ENCODE assay signal across 1 cellular context in genomic region chr17:38620551-38621277, GRCh38.
TF ChIP-seq lines count a peak whose summit lies in the region.

No MANE protein-coding gene starts in this region.

TF ChIP-seq in HepG2, 621 proteins besides CTCF, POLR2A, EP300 and RAD21 (continued from another document and continues in another):
- no peak for TF ChIP-seq GRHL1 (CRISPR knock-in tag; conservative IDR thresholded peaks at IDR 0.05)
- no peak; the same call in 1 of the 2 replicates for TF ChIP-seq ZFY (CRISPR knock-in tag; IDR thresholded peaks at IDR 0.05)
- no peak for TF ChIP-seq PAF1 (CRISPR knock-in tag; IDR thresholded peaks at IDR 0.05)
- TF ChIP-seq ZNF605 (CRISPR knock-in tag; IDR thresholded peaks at IDR 0.05) = peak; percentile 14; the same call in 1 of the 2 replicates
- TF ChIP-seq ZNF484 (CRISPR knock-in tag; IDR thresholded peaks at IDR 0.05; ENCODE audit: borderline replicate concordance, low read depth) = no peak
- 0 out of 2 replicates have a peak, but pooled peaks have one; percentile 75 for TF ChIP-seq ZBED4 (CRISPR knock-in tag; IDR thresholded peaks at IDR 0.05; ENCODE audit: borderline replicate concordance)
- TF ChIP-seq NR2C2 (CRISPR knock-in tag; IDR thresholded peaks at IDR 0.05; ENCODE audit: borderline replicate concordance) = peak; percentile 57; the same call in 1 of the 2 replicates
- TF ChIP-seq ZNF124 (CRISPR knock-in tag; IDR thresholded peaks at IDR 0.05) = peak; percentile 98
- no peak for TF ChIP-seq ARID2 (CRISPR knock-in tag; IDR thresholded peaks at IDR 0.05; ENCODE audit: borderline replicate concordance)
- TF ChIP-seq THRA (CRISPR knock-in tag; IDR thresholded peaks at IDR 0.05; ENCODE audit: borderline replicate concordance) = peak; percentile 97
- TF ChIP-seq ZNF431 (CRISPR knock-in tag; IDR thresholded peaks at IDR 0.05; ENCODE audit: borderline replicate concordance, low read depth) = no peak; the same call in 1 of the 2 replicates
- TF ChIP-seq SSRP1 (CRISPR knock-in tag; IDR thresholded peaks at IDR 0.05) = no peak
- no peak for TF ChIP-seq ZNF672 (CRISPR knock-in tag; IDR thresholded peaks at IDR 0.05)
- peak; percentile 97; the same call in 1 of the 2 replicates for TF ChIP-seq MIER3 (CRISPR knock-in tag; IDR thresholded peaks at IDR 0.05; ENCODE audit: borderline replicate concordance)
- no peak for TF ChIP-seq SRSF4 (IDR thresholded peaks at IDR 0.05; ENCODE audit: low read depth, low read length, poor library complexity, severe bottlenecking)
- TF ChIP-seq CHD2 (IDR thresholded peaks at IDR 0.05; ENCODE audit: low read depth, low read length) = no peak
- TF ChIP-seq, protein P1, sequence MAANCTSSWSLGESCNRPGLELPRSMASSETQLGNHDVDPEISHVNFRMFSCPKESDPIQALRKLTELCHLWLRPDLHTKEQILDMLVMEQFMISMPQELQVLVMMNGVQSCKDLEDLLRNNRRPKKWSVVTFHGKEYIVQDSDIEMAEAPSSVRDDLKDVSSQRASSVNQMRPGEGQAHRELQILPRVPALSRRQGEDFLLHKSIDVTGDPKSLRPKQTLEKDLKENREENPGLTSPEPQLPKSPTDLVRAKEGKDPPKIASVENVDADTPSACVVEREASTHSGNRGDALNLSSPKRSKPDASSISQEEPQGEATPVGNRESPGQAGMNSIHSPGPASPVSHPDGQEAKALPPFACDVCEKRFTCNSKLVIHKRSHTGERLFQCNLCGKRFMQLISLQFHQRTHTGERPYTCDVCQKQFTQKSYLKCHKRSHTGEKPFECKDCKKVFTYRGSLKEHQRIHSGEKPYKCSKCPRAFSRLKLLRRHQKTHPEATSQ (CRISPR knock-in tag; IDR thresholded peaks at IDR 0.05; ENCODE audit: borderline replicate concordance) = 0 out of 2 replicates have a peak, but pooled peaks have one; percentile 52
- TF ChIP-seq PRDM10 (CRISPR knock-in tag; IDR thresholded peaks at IDR 0.05; ENCODE audit: low read depth) = peak; percentile 88
- TF ChIP-seq NAIF1 (CRISPR knock-in tag; IDR thresholded peaks at IDR 0.05; ENCODE audit: borderline replicate concordance) = no peak
- peak; percentile 97 for TF ChIP-seq ZNF331 (CRISPR knock-in tag; IDR thresholded peaks at IDR 0.05)
- TF ChIP-seq ZNF558 (CRISPR knock-in tag; IDR thresholded peaks at IDR 0.05; ENCODE audit: borderline replicate concordance) = peak; percentile 70; the same call in 1 of the 2 replicates
- no peak for TF ChIP-seq ZNF704 (CRISPR knock-in tag; IDR thresholded peaks at IDR 0.05; ENCODE audit: borderline replicate concordance)
- TF ChIP-seq CSRNP1 (CRISPR knock-in tag; IDR thresholded peaks at IDR 0.05) = no peak
- peak; percentile 98 for TF ChIP-seq HMG20A (CRISPR knock-in tag; IDR thresholded peaks at IDR 0.05; ENCODE audit: borderline replicate concordance)
- TF ChIP-seq ZNF274 (CRISPR knock-in tag; IDR thresholded peaks at IDR 0.05) = no peak; the same call in 1 of the 2 replicates
- no peak for TF ChIP-seq SATB2 (CRISPR knock-in tag; IDR thresholded peaks at IDR 0.05)
- peak; percentile 93; the same call in 1 of the 2 replicates for TF ChIP-seq CBFB (CRISPR knock-in tag; IDR thresholded peaks at IDR 0.05)
- TF ChIP-seq, protein P2, sequence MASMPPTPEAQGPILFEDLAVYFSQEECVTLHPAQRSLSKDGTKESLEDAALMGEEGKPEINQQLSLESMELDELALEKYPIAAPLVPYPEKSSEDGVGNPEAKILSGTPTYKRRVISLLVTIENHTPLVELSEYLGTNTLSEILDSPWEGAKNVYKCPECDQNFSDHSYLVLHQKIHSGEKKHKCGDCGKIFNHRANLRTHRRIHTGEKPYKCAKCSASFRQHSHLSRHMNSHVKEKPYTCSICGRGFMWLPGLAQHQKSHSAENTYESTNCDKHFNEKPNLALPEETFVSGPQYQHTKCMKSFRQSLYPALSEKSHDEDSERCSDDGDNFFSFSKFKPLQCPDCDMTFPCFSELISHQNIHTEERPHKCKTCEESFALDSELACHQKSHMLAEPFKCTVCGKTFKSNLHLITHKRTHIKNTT (CRISPR knock-in tag; IDR thresholded peaks at IDR 0.05) = no peak
- TF ChIP-seq ZFP41 (CRISPR knock-in tag; IDR thresholded peaks at IDR 0.05; ENCODE audit: borderline replicate concordance) = no peak; the same call in 1 of the 2 replicates
- no peak; the same call in 1 of the 2 replicates for TF ChIP-seq NRL (CRISPR knock-in tag; IDR thresholded peaks at IDR 0.05; ENCODE audit: borderline replicate concordance)
- TF ChIP-seq DZIP1 (CRISPR knock-in tag; IDR thresholded peaks at IDR 0.05) = peak; percentile 36; the same call in 1 of the 2 replicates
- TF ChIP-seq, protein P3, sequence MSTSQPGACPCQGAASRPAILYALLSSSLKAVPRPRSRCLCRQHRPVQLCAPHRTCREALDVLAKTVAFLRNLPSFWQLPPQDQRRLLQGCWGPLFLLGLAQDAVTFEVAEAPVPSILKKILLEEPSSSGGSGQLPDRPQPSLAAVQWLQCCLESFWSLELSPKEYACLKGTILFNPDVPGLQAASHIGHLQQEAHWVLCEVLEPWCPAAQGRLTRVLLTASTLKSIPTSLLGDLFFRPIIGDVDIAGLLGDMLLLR (CRISPR knock-in tag; IDR thresholded peaks at IDR 0.05) = peak; percentile 57; the same call in 1 of the 2 replicates
- TF ChIP-seq ZNF296 (CRISPR knock-in tag; conservative IDR thresholded peaks at IDR 0.05) = 0 out of 2 replicates have a peak, but pooled peaks have one; percentile 64
- TF ChIP-seq ZNF143 (CRISPR knock-in tag; IDR thresholded peaks at IDR 0.05) = peak; percentile 30; the same call in 1 of the 2 replicates
- no peak for TF ChIP-seq ZNF510 (CRISPR knock-in tag; IDR thresholded peaks at IDR 0.05; ENCODE audit: low read depth)
- TF ChIP-seq GTF3A (CRISPR knock-in tag; conservative IDR thresholded peaks at IDR 0.05) = no peak
- peak; percentile 88; the same call in 1 of the 2 replicates for TF ChIP-seq FOXK1 (CRISPR knock-in tag; IDR thresholded peaks at IDR 0.05; ENCODE audit: borderline replicate concordance, low read depth)
- TF ChIP-seq RXRA (CRISPR knock-in tag; IDR thresholded peaks at IDR 0.05) = peak; percentile 93
- TF ChIP-seq TBX3 (IDR thresholded peaks at IDR 0.05; ENCODE audit: borderline replicate concordance) = peak; percentile 91
- TF ChIP-seq ZNF775 (CRISPR knock-in tag; IDR thresholded peaks at IDR 0.05; ENCODE audit: borderline replicate concordance) = no peak
- peak; percentile 87; the same call in 1 of the 2 replicates for TF ChIP-seq RFXANK (CRISPR knock-in tag; IDR thresholded peaks at IDR 0.05)
